ENCODE assay signal across 20 cellular contexts in the genomic region with DNA sequence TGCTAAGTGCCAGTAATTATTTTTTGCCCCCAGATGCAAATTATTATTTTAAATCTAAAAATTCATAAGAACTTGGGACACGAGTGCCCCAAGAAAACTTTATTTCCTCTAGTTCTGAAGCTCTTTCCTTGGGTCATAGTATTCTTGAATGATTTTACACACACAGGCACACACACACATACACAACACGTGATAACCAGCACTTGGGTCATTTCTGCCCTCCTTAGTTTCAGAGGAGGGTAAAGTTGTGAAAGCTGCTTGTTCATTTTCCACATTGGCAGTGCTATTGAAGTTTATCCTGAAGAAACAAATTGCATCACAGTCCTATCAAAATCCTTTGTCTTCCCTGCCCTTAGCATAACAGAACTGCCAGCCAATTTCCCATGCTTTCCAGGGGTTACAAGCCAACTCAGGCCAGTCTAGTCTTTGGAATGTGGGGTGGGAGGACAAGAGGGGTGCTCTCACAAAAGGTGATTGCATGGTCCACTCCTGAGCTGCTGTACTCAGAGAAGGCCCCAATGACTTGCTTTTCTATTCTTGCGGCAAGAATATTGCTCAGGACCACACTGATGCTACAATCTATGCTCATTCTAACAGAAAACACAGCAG.
"Had no signal": no experiment of that assay in that cellular context is flagged by ENCODE, and none has a peak within 500 bp of the region (broad histone marks: within the 10 kb centered on the region; RNA-seq: fewer than 3 reads in every experiment).

No MANE protein-coding gene starts in this region.

- H3K4me1 ChIP-seq: esophagus muscularis mucosa, gastrocnemius medialis, prostate gland, spleen, tibial nerve had no signal

- ATAC-seq: activated CD8-positive, alpha-beta T cell treated with anti-CD3 and anti-CD28 coated beads for 36 hours; gastrocnemius medialis; natural killer cell treated with Interleukin-12 subunit alpha and Interleukin-12 subunit beta and Interleukin-15 and Interleukin-18, amount 100 ng/mL, for 72 hours; T-helper 17 cell had no signal

- H3K27ac Mint-ChIP-seq: activated CD4-positive, alpha-beta T cell treated with anti-CD3 and anti-CD28 coated beads, Interleukin-2, amount 10 ng/mL, durations not matched to agents 7 days and 5 days; activated CD8-positive, alpha-beta T cell treated with anti-CD3 and anti-CD28 coated beads for 36 hours; activated naive CD8-positive, alpha-beta T cell; memory B cell; natural killer cell treated with Interleukin-12 subunit alpha and Interleukin-12 subunit beta and Interleukin-15 and Interleukin-18, amount 100 ng/mL, for 72 hours; T-helper 17 cell had no signal

- H3K4me1 Mint-ChIP-seq: activated CD4-positive, alpha-beta T cell treated with anti-CD3 and anti-CD28 coated beads, Interleukin-2, amount 10 ng/mL, durations not matched to agents 7 days and 5 days; memory B cell; T-helper 17 cell had no signal

- H3K36me3 ChIP-seq: esophagus muscularis mucosa, gastrocnemius medialis, neutrophil, ovary, prostate gland, spleen, tibial nerve had no signal

- H3K27me3 ChIP-seq: esophagus muscularis mucosa, gastrocnemius medialis, neutrophil, ovary, spleen, tibial nerve had no signal

- H3K27ac ChIP-seq: coronary artery, esophagus muscularis mucosa, gastrocnemius medialis, neutrophil, ovary, prostate gland, spleen, tibial nerve had no signal

- H3K4me3 Mint-ChIP-seq: activated CD4-positive, alpha-beta T cell treated with anti-CD3 and anti-CD28 coated beads, Interleukin-2, amount 10 ng/mL, durations not matched to agents 7 days and 5 days; activated CD8-positive, alpha-beta T cell treated with anti-CD3 and anti-CD28 coated beads for 36 hours; activated naive CD8-positive, alpha-beta T cell; memory B cell; natural killer cell treated with Interleukin-12 subunit alpha and Interleukin-12 subunit beta and Interleukin-15 and Interleukin-18, amount 100 ng/mL, for 72 hours; T-helper 17 cell had no signal

- H3K9me3 ChIP-seq: neutrophil, prostate gland had no signal

- H3K4me3 ChIP-seq: coronary artery, esophagus muscularis mucosa, gastrocnemius medialis, ovary, prostate gland, spleen, tibial nerve had no signal

- DNase-seq: activated CD4-positive, alpha-beta T cell treated with anti-CD3 and anti-CD28 coated beads, Interleukin-2, amount 10 ng/mL, durations not matched to agents 7 days and 5 days; activated CD8-positive, alpha-beta T cell treated with anti-CD3 and anti-CD28 coated beads for 36 hours; activated gamma-delta T cell treated with Interleukin-2 at 50 U/mL for 16 hours; activated T-cell treated with anti-CD3 and anti-CD28 coated beads, Interleukin-2, amount 50 U/mL, for 1 hour; amniotic stem cell; gastrocnemius medialis; hypothalamus; ovary; spleen; stimulated activated CD4-positive, alpha-beta T cell treated with anti-CD3 and anti-CD28 coated beads, Interleukin-4, amount 100 ng/mL, for 1 hour; stimulated activated naive CD4-positive, alpha-beta T cell treated with Interleukin-2 at 50 U/mL for 16 hours; T-helper 17 cell had no signal

- H3K36me3 Mint-ChIP-seq: activated naive CD8-positive, alpha-beta T cell had no signal
